ENCODE assay signal across 13 cellular contexts in the genomic region with DNA sequence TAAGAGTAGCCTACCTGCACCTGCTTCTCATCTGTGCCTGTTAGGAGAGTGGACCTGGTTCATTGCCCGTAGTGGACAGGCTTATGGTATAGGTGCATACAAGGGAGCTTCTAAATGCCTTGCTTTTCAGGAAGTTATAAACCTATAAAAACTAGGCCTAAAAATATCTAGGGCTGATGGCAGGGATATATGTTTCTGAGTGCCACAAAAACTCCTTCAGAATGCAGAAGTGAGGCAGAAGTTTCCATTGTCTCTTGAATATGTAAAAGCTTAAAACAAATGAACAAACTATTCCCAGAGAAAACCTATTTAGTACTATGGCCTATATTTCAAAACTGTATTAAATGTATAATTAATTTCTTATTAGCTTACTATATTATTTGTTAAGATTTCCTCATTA.
"Had no signal": no experiment of that assay in that cellular context is flagged by ENCODE, and none has a peak within 500 bp of the region (broad histone marks: within the 10 kb centered on the region; RNA-seq: fewer than 3 reads in every experiment).

No MANE protein-coding gene starts in this region.

- H3K4me1 ChIP-seq: thyroid gland had no signal

- H3K9me3 ChIP-seq: right atrium auricular region, thyroid gland had no signal

- DNase-seq: activated CD4-positive, alpha-beta memory T cell treated with anti-CD3 and anti-CD28 coated beads for 36 hours; activated effector memory CD4-positive, alpha-beta T cell treated with Interleukin-2 at 50 U/mL for 16 hours; activated naive CD4-positive, alpha-beta T cell treated with anti-CD3 and anti-CD28 coated beads, Interleukin-2, amount 50 U/mL, for 16 hours; activated T-cell treated with anti-CD3 and anti-CD28 coated beads, Interleukin-2, amount 50 U/mL, for 4 hours; dorsolateral prefrontal cortex; endodermal cell; head of caudate nucleus; immature natural killer cell; nucleus accumbens; stimulated activated CD4-positive, alpha-beta T cell treated with anti-CD3 and anti-CD28 coated beads, Interleukin-2, amount 100 ng/mL, for 48 hours; thyroid gland had no signal

- H3K27me3 ChIP-seq: cardiac muscle cell, dorsolateral prefrontal cortex, right atrium auricular region, thyroid gland had no signal

- H3K27ac ChIP-seq: cardiac muscle cell, right atrium auricular region, thyroid gland had no signal

- H3K4me3 ChIP-seq: cardiac muscle cell, dorsolateral prefrontal cortex, right atrium auricular region, thyroid gland had no signal

- H3K36me3 ChIP-seq: cardiac muscle cell, right atrium auricular region, thyroid gland had no signal
